ENCODE assay signal across 9 cellular contexts in genomic region chr14:103021817-103022668, GRCh38. TPM values are rescaled to one million over a fixed set of nuclear protein-coding genes. Genes with fewer than 3 reads are reported as not detected.
DNase-seq lines count a peak whose midpoint lies in the region; ATAC-seq and TF ChIP-seq lines count a peak whose summit lies in the region.
"Had no signal": no experiment of that assay in that cellular context is flagged by ENCODE, and none has a peak within 500 bp of the region (broad histone marks: within the 10 kb centered on the region; RNA-seq: fewer than 3 reads in every experiment).

No MANE protein-coding gene starts in this region.

- H3K27me3 ChIP-seq in AG04450 (ENCODE audit: control insufficient read depth, insufficient read depth, low read length) (no peaks in the 10 kb centered on the region), uterus (no peaks in the 10 kb centered on the region)

- POLR2A ChIA-PET in AG04450 (lab: Yijun Ruan, JAX) = no interaction called here

- no peaks in the 10 kb centered on the region for H3K4me1 ChIP-seq in uterus

- intact Hi-C loops in uterus (cut with DNase I; ENCODE audit: low total_unique reads) = no loop called here

- no peak overlapping the region for H3K4me3 ChIP-seq in AG04450 (ENCODE audit: low read depth, low read length)
- no peak overlapping the region for H3K4me3 ChIP-seq in uterus

- CTCF ChIA-PET in AG04450 (lab: Charles Lee) = no interaction called here

- H3K36me3 Mint-ChIP-seq in chondrocyte (ENCODE audit: low read depth) = no peaks in the 10 kb centered on the region

- H3K9me3 ChIP-seq in AG04450 (ENCODE audit: control insufficient read depth, insufficient read depth, low read length) (no peaks in the 10 kb centered on the region; the same call in 1 of the 2 replicates), uterus (no peaks in the 10 kb centered on the region)

- H3K9me3 Mint-ChIP-seq in chondrocyte (ENCODE audit: low read depth) = no peaks in the 10 kb centered on the region

- no peak for TF ChIP-seq POLR2A in uterus (IDR thresholded peaks at IDR 0.05)

- peaks cover 73% of the 10 kb centered on the region for H3K4me1 Mint-ChIP-seq in chondrocyte (ENCODE audit: low read depth)

- peak overlapping the region; percentile 47 for H3K27ac ChIP-seq in AG04450 (ENCODE audit: low read depth, low read length)
- H3K27ac ChIP-seq in uterus = no peak overlapping the region
- H3K27ac ChIP-seq: C4-2B had no signal

- H3K27ac Mint-ChIP-seq in chondrocyte (ENCODE audit: unreplicated experiment) = peak overlapping the region; percentile 93

- DNase-seq in AG04450 (ENCODE audit: low read depth, low spot score) (no peak), NCI-H2029 treated with DMSO at 0.1 percent for 48 hours (lab: John Stamatoyannopoulos, UW) (peak; percentile 8), chondrocyte (ENCODE audit: low spot score) (no peak), lung microvascular endothelial cell (ENCODE audit: low read depth in 2 of 2) (peak; percentile 43 to 69), uterus (no peak)
- DNase-seq in central memory CD4-positive, alpha-beta T cell = no peak

- H3K4me3 Mint-ChIP-seq in chondrocyte (ENCODE audit: unreplicated experiment) = no peak overlapping the region

- no peaks in the 10 kb centered on the region for H3K27me3 Mint-ChIP-seq in chondrocyte (ENCODE audit: low read depth)

- no peaks in the 10 kb centered on the region for H3K36me3 ChIP-seq in uterus

- TF ChIP-seq CTCF in AG04450 (IDR thresholded peaks at IDR 0.05; ENCODE audit: low read depth, low read length) = no peak
- no peak for TF ChIP-seq CTCF in chondrocyte (IDR thresholded peaks at IDR 0.05)
- no peak for TF ChIP-seq CTCF in uterus (IDR thresholded peaks at IDR 0.05)

- no peak for ATAC-seq in HG03439 (IDR thresholded peaks at IDR 0.05; ENCODE audit: unreplicated experiment)
- no peak for ATAC-seq in GM19035 (IDR thresholded peaks at IDR 0.05; ENCODE audit: unreplicated experiment)

RNA-seq across cellular contexts. Expression of gene CDC42BPB, which starts 35.3 kb away (rescaled TPM):
- polyA plus RNA-seq in AG04450 (2011; rRNA removed) = 57.0 and 66.8 TPM in 2 replicates
- 109 and 133 TPM in 2 replicates for polyA minus RNA-seq in AG04450 (2011; rRNA and poly(A)+ RNA removed)
- 106 to 113 TPM (median 107 TPM) in 3 replicates for total RNA-seq in chondrocyte
- total RNA-seq in lung microvascular endothelial cell = 73.7 and 104 TPM in 2 replicates
- 100 to 1,000 TPM in 2 of 4 donors, 10 to 100 TPM in 2; 80.6 to 157 (median 118) TPM for total RNA-seq in uterus

Comparison
In these comparisons a context has a peak if more than half of its experiments do, and no peak if none do; other contexts are left out.
1. DNase-seq: peak in NCI-H2029 treated with DMSO at 0.1 percent for 48 hours (single experiment) and lung microvascular endothelial cell (2 of 2); none in AG04450 (single experiment), chondrocyte (single experiment), uterus (0 of 2) and central memory CD4-positive, alpha-beta T cell (single experiment).